8 cellular contexts compared by ENCODE assay signal in the genomic region with DNA sequence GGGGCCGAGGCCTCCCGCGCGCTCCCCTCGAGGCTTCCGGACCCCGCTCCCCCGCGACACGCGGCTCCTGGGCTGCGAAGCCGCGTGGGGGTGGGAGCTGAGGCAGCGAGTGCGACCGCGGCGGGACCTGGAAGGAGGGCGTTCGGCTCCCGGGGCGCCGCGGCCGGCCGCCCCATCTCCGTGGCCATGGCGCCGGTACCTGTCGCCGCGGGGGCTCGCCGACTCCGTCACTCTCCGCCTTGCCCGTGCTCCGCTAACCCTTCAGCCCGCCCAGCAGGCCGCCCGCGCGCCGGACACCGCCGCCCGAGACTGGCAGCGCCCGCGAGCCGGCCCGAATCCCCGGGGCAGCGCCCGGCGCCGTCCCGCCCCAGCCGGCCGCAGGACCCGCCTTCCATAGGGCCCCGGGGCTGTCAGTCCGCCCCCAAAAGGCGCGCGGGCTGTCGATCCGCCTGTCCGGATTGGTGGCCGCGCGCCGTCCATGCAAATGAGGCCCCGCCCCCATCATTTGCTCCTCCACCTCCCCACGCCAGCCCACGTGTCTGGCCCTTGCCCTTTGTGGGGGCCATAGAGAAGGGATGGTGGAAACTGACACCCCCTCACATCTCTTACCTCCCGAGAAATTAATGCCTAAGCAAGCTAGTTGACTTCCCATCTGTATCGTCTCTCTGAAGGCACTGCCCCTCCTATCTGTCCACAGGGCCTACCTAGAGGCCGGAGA. TPM values are rescaled to one million over a fixed set of nuclear protein-coding genes. Genes with fewer than 3 reads are reported as not detected.
DNase-seq lines count a peak whose midpoint lies in the region; ATAC-seq and TF ChIP-seq lines count a peak whose summit lies in the region.

A gene (minus strand): TSS at position 311 of the 718 bp plus-strand sequence. CDS start 46,091 bp downstream, outside the sequence.

- ATAC-seq in DND-41 (ENCODE audit: insufficient read depth, low read depth) (peak; percentile 94), GM21717 (IDR thresholded peaks at IDR 0.05; ENCODE audit: unreplicated experiment) (peak; percentile 76), SK-N-SH treated with all-trans-retinoic acid at 6 μM for 48 hours (peak; percentile 96)

- H2AFZ ChIP-seq in DND-41 (ENCODE audit: low read depth, low read length) (no peak within 1 kb of the TSS), KMS-11 (ENCODE audit: low read depth) (peak within 1 kb of the TSS; percentile 96), osteoblast (ENCODE audit: low read length) (peak within 1 kb of the TSS; percentile 92)

- H3K4me3 ChIP-seq in DND-41 (ENCODE audit: low read depth in 1 of 2, low read length in 2 of 2) (no peak within 1 kb of the TSS; a peak in 1 of 4 replicates), KMS-11 (IDR thresholded peaks at IDR 0.05; ENCODE audit: insufficient read depth, low read depth, low read length) (peak within 1 kb of the TSS; percentile 58), osteoblast (ENCODE audit: insufficient read depth, low read length) (peak within 1 kb of the TSS; percentile 81), testis (peak within 1 kb of the TSS; percentile 96 to 100)

- H3K36me3 Mint-ChIP-seq in activated naive CD4-positive, alpha-beta T cell treated with anti-CD3 and anti-CD28 coated beads, Interleukin-2, amount 50 U/mL, for 24 hours, result no peaks in the 10 kb centered on the region

- H3K4me3 Mint-ChIP-seq in activated naive CD4-positive, alpha-beta T cell treated with anti-CD3 and anti-CD28 coated beads, Interleukin-2, amount 50 U/mL, for 24 hours, result peak within 1 kb of the TSS; percentile 99

- peaks cover 11% of the 10 kb centered on the region for H3K4me1 ChIP-seq in DND-41 (ENCODE audit: insufficient read depth, low read length)
- peaks cover 29% of the 10 kb centered on the region for H3K4me1 ChIP-seq in KMS-11 (ENCODE audit: low read depth, poor library complexity, severe bottlenecking)
- peaks cover 5% of the 10 kb centered on the region for H3K4me1 ChIP-seq in osteoblast (ENCODE audit: insufficient read depth, low read length)
- H3K4me1 ChIP-seq in testis, result peaks cover 21% of the 10 kb centered on the region

- H3K4me1 Mint-ChIP-seq in activated naive CD4-positive, alpha-beta T cell treated with anti-CD3 and anti-CD28 coated beads, Interleukin-2, amount 50 U/mL, for 24 hours, result peaks cover 7% of the 10 kb centered on the region

- 3 to 4% methylated on average over 9 to 19 of the region's 80 CpGs for WGBS in testis, 2 donors

- no peaks in the 10 kb centered on the region for H3K27me3 Mint-ChIP-seq in activated naive CD4-positive, alpha-beta T cell treated with anti-CD3 and anti-CD28 coated beads, Interleukin-2, amount 50 U/mL, for 24 hours

- H3K79me2 ChIP-seq in DND-41 (ENCODE audit: insufficient read depth, low read length), result no peaks in the 10 kb centered on the region
- peaks cover 46% of the 10 kb centered on the region for H3K79me2 ChIP-seq in KMS-11 (ENCODE audit: insufficient read depth, low read depth)
- peaks cover 31% of the 10 kb centered on the region for H3K79me2 ChIP-seq in osteoblast (ENCODE audit: insufficient read depth, low read length)

- H3K27ac Mint-ChIP-seq in activated naive CD4-positive, alpha-beta T cell treated with anti-CD3 and anti-CD28 coated beads, Interleukin-2, amount 50 U/mL, for 24 hours, result peak within 1 kb of the TSS; percentile 99

- H3K27ac ChIP-seq in DND-41 (ENCODE audit: low read length), result no peak within 1 kb of the TSS
- H3K27ac ChIP-seq in KMS-11, result peak within 1 kb of the TSS; percentile 54
- peak within 1 kb of the TSS; percentile 45 for H3K27ac ChIP-seq in osteoblast (ENCODE audit: low read depth, low read length)
- H3K27ac ChIP-seq in testis, result peak within 1 kb of the TSS; percentile 99 to 100

- peak; percentile 91 for TF ChIP-seq POLR2A in testis (IDR thresholded peaks at IDR 0.05)

- no peaks in the 10 kb centered on the region for H3K36me3 ChIP-seq in DND-41 (ENCODE audit: insufficient read depth, low read length)
- no peaks in the 10 kb centered on the region for H3K36me3 ChIP-seq in KMS-11 (ENCODE audit: insufficient read depth)
- H3K36me3 ChIP-seq in osteoblast (ENCODE audit: insufficient read depth, low read length), result no peaks in the 10 kb centered on the region
- H3K36me3 ChIP-seq in testis (ENCODE audit: low read depth, missing control alignments), result no peaks in the 10 kb centered on the region

- TF ChIP-seq CTCF in DND-41 (IDR thresholded peaks at IDR 0.05; ENCODE audit: borderline replicate concordance, extremely low read depth, low read length, poor library complexity, severe bottlenecking), result no peak
- no peak for TF ChIP-seq CTCF in KMS-11 (conservative IDR thresholded peaks at IDR 0.05; ENCODE audit: low read depth, low read length)
- TF ChIP-seq CTCF in osteoblast (IDR thresholded peaks at IDR 0.05; ENCODE audit: extremely low read depth, low read depth, low read length), result no peak
- no peak for TF ChIP-seq CTCF in testis (IDR thresholded peaks at IDR 0.05)

- peak within 1 kb of the TSS; percentile 49 for H3K4me2 ChIP-seq in DND-41 (ENCODE audit: insufficient read depth, low read length)
- peak within 1 kb of the TSS; percentile 93 for H3K4me2 ChIP-seq in KMS-11
- peak within 1 kb of the TSS; percentile 96 for H3K4me2 ChIP-seq in osteoblast (ENCODE audit: insufficient read depth, low read length)

- H3K9me3 ChIP-seq in DND-41 (ENCODE audit: insufficient read depth, low read length, severe bottlenecking) (no peaks in the 10 kb centered on the region), osteoblast (ENCODE audit: low read depth, low read length) (no peaks in the 10 kb centered on the region), testis (no peaks in the 10 kb centered on the region)

- no peaks in the 10 kb centered on the region for H3K9me3 Mint-ChIP-seq in activated naive CD4-positive, alpha-beta T cell treated with anti-CD3 and anti-CD28 coated beads, Interleukin-2, amount 50 U/mL, for 24 hours

- peaks cover 41% of the 10 kb centered on the region for H3K27me3 ChIP-seq in DND-41 (ENCODE audit: insufficient read depth, low read length, poor library complexity)
- H3K27me3 ChIP-seq in KMS-11 (ENCODE audit: insufficient read depth, low read depth), result no peaks in the 10 kb centered on the region
- no peaks in the 10 kb centered on the region for H3K27me3 ChIP-seq in osteoblast (ENCODE audit: insufficient read depth, low read length)
- H3K27me3 ChIP-seq in testis, result no peaks in the 10 kb centered on the region

- intact Hi-C loops in testis (cut with DNase I; ENCODE audit: low total_unique reads), result loop anchor here (5.0 kb wide), 2 partner anchors 39 to 86 kb away; no protein-coding TSS in a partner anchor

- no peak within 1 kb of the TSS for H3K9ac ChIP-seq in DND-41 (ENCODE audit: low read depth, low read length)
- H3K9ac ChIP-seq in KMS-11, result peak within 1 kb of the TSS; percentile 71

- H4K20me1 ChIP-seq in DND-41 (ENCODE audit: insufficient read depth, low read length), result 0 out of 2 replicates have a peak, but pooled peaks cover 8% of the 10 kb centered on the region
- H4K20me1 ChIP-seq in KMS-11 (ENCODE audit: insufficient read depth), result peaks cover 5% of the 10 kb centered on the region
- H4K20me1 ChIP-seq in osteoblast (ENCODE audit: insufficient read depth, low read length), result no peaks in the 10 kb centered on the region

- DNase-seq in DND-41 (peak; percentile 69), glomerular endothelial cell (ENCODE audit: extremely low read depth, low read depth, low spot score) (no peak), osteoblast (ENCODE audit: insufficient read length, low spot score, missing footprints) (peak; percentile 99), testis (peak; percentile 99)

TF ChIP-seq in SK-N-SH treated with all-trans-retinoic acid at 6 μM for 48 hours, 23 proteins besides CTCF, POLR2A, EP300 and RAD21:
- TF ChIP-seq, protein P1, sequence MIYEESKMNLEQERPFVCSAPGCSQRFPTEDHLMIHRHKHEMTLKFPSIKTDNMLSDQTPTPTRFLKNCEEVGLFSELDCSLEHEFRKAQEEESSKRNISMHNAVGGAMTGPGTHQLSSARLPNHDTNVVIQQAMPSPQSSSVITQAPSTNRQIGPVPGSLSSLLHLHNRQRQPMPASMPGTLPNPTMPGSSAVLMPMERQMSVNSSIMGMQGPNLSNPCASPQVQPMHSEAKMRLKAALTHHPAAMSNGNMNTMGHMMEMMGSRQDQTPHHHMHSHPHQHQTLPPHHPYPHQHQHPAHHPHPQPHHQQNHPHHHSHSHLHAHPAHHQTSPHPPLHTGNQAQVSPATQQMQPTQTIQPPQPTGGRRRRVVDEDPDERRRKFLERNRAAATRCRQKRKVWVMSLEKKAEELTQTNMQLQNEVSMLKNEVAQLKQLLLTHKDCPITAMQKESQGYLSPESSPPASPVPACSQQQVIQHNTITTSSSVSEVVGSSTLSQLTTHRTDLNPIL (CRISPR knock-in tag; IDR thresholded peaks at IDR 0.05; ENCODE audit: low read depth), result no peak
- TF ChIP-seq ZFP3 (CRISPR knock-in tag; IDR thresholded peaks at IDR 0.05), result no peak
- TF ChIP-seq ZFP30 (CRISPR knock-in tag; IDR thresholded peaks at IDR 0.05), result no peak
- no peak for TF ChIP-seq ZNF70 (CRISPR knock-in tag; IDR thresholded peaks at IDR 0.05)
- TF ChIP-seq, protein P2, sequence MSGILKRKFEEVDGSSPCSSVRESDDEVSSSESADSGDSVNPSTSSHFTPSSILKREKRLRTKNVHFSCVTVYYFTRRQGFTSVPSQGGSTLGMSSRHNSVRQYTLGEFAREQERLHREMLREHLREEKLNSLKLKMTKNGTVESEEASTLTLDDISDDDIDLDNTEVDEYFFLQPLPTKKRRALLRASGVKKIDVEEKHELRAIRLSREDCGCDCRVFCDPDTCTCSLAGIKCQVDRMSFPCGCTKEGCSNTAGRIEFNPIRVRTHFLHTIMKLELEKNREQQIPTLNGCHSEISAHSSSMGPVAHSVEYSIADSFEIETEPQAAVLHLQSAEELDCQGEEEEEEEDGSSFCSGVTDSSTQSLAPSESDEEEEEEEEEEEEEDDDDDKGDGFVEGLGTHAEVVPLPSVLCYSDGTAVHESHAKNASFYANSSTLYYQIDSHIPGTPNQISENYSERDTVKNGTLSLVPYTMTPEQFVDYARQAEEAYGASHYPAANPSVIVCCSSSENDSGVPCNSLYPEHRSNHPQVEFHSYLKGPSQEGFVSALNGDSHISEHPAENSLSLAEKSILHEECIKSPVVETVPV (CRISPR knock-in tag; IDR thresholded peaks at IDR 0.05), result no peak

RNA-seq across cellular contexts. Expression of the gene that starts here (rescaled TPM):
- total RNA-seq in glomerular endothelial cell (22.5 and 22.9 TPM in 2 replicates), osteoblast (5.1 and 6.2 TPM in 2 replicates), testis (100 to 1,000 TPM; 156 to 185 TPM)
- 86.8 TPM for polyA plus RNA-seq in testis (ENCODE audit: insufficient read depth, low read depth, low replicate concordance)

Comparison
In these comparisons a context has a peak if more than half of its experiments do, and no peak if none do; other contexts are left out.
1. H3K4me3 ChIP-seq: peak in KMS-11 (single experiment), osteoblast (single experiment) and testis (2 of 2); none in DND-41 (0 of 2).
2. Peak in every context shown above with its lines, with median percentiles within 50 percentile points of each other: ATAC-seq and H3K4me2 ChIP-seq.